ENCODE assay signal across 8 cellular contexts in the genomic region with DNA sequence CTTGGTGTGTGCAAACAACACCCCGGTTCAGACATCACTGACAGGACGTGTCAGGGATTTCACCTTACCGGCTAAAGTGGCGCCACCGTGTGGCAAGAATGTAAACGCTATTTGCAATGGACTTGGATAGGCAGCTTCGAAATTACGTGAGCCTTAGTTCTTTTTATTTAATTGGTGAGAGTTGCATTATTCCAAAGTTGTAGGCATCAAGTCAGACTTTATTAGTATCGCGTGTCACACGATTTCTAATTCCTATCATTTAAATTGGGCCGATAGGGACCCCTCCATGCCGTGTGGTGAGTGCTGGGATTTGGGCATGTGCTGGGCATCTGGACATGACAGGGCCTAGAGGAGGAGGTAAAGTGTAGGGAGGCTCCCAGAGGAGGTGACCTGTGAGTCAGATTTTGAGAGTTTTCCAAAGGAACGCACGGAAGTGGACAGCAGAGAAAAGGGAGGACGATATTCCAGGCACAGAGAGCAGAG. TPM values are rescaled to one million over a fixed set of nuclear protein-coding genes. Genes with fewer than 3 reads are reported as not detected.
DNase-seq lines count a peak whose midpoint lies in the region; ATAC-seq, FAIRE-seq and TF ChIP-seq lines count a peak whose summit lies in the region.

No MANE protein-coding gene starts in this region.

- H3K4me2 ChIP-seq in keratinocyte (ENCODE audit: control insufficient read depth, extremely low read depth, insufficient read depth, low read depth, low read length): no peak overlapping the region

- H3K4me1 Mint-ChIP-seq in WTC11: no peaks in the 10 kb centered on the region

- H3K27ac ChIP-seq in keratinocyte (ENCODE audit: control insufficient read depth, insufficient read depth, low read length): no peak overlapping the region

- no peaks in the 10 kb centered on the region for H3K9me3 Mint-ChIP-seq in WTC11

- no peaks in the 10 kb centered on the region for H3K9me3 ChIP-seq in keratinocyte (ENCODE audit: control insufficient read depth, low read depth, low read length)

- no peak overlapping the region for H2AFZ ChIP-seq in keratinocyte (ENCODE audit: control insufficient read depth, low read length)

- H3K9ac ChIP-seq in keratinocyte (ENCODE audit: control insufficient read depth, extremely low read depth, insufficient read depth, low read length): no peak overlapping the region

- H3K79me2 ChIP-seq in keratinocyte (ENCODE audit: control insufficient read depth, insufficient read depth, low read length): no peaks in the 10 kb centered on the region

- no peaks in the 10 kb centered on the region for H3K36me3 Mint-ChIP-seq in WTC11

- FAIRE-seq in keratinocyte (lab: Jason Lieb, UNC): peak; percentile 81

- H3K36me3 ChIP-seq in keratinocyte (ENCODE audit: control insufficient read depth in 2 of 2, extremely low read depth in 1 of 2, insufficient read depth in 2 of 2, low read length in 2 of 2): no peaks in the 10 kb centered on the region

- peaks cover 16% of the 10 kb centered on the region; the same call in 1 of the 2 replicates for H3K27me3 Mint-ChIP-seq in WTC11 (ENCODE audit: low read depth)

- in situ Hi-C loops in GM13976 (cut with MboI; ENCODE audit: low sequenced_read_pairs, unreplicated experiment): loop anchor here (25.0 kb wide), 2 partner anchors 270 to 470 kb away; partner anchors contain the start of gene ECHDC2

- CTCF ChIA-PET in WTC11 (lab: Charles Lee): interaction anchor here (0.6 to 2.7 kb wide), 40 partner anchors 8 to 596 kb away, joined by 3 to 17 read pairs (median 4); partner anchors contain the start of genes ECHDC2 and ZYG11A

- ATAC-seq in WTC11 (peak; percentile 79), GM19463 (IDR thresholded peaks at IDR 0.05; ENCODE audit: unreplicated experiment) (no peak)

- H3K4me1 ChIP-seq in keratinocyte (ENCODE audit: control insufficient read depth, extremely low read depth, insufficient read depth, low read length): no peaks in the 10 kb centered on the region

- POLR2A ChIA-PET in WTC11 (lab: Charles Lee): no interaction called here

- TF ChIP-seq CTCF in GM13976 (IDR thresholded peaks at IDR 0.05; ENCODE audit: borderline replicate concordance, control extremely low read depth, extremely low read depth, insufficient read depth, missing control alignments): peak; percentile 72
- peak; percentile 93 for TF ChIP-seq CTCF in WTC11 (IDR thresholded peaks at IDR 0.05)
- peak; percentile 73 for TF ChIP-seq CTCF in cardiac fibroblast (IDR thresholded peaks at IDR 0.05; ENCODE audit: low read depth, low read length)
- TF ChIP-seq CTCF in keratinocyte (optimal IDR thresholded peaks at IDR 0.05 in 1 of 3, IDR thresholded peaks at IDR 0.05 in 1 of 3, conservative IDR thresholded peaks at IDR 0.05 in 1 of 3; ENCODE audit: extremely low read depth in 1 of 3, insufficient read depth in 2 of 3, low read length in 3 of 3): peak; percentile 72 to 93 (median 82)

- dilution Hi-C loops in keratinocyte (cut with MboI; ENCODE audit: extremely low pct_ligation_motif_present, low sequenced_read_pairs): no loop called here

- H3K9me1 ChIP-seq in keratinocyte (ENCODE audit: control insufficient read depth, extremely low read depth, insufficient read depth, low read length): no peaks in the 10 kb centered on the region

- H3K4me3 ChIP-seq in cardiac fibroblast (replicated peaks in 1 of 2; ENCODE audit: low read depth in 2 of 2, low read length in 2 of 2) (no peak overlapping the region), keratinocyte (ENCODE audit: control insufficient read depth in 2 of 3, extremely low read depth in 1 of 3, insufficient read depth in 2 of 3, low read depth in 1 of 3, low read length in 3 of 3) (no peak overlapping the region)

- no peak overlapping the region for H3K27ac Mint-ChIP-seq in WTC11

- H4K20me1 ChIP-seq in keratinocyte (ENCODE audit: control insufficient read depth, extremely low read depth, insufficient read depth, low read length): no peaks in the 10 kb centered on the region

- H3K27me3 ChIP-seq in keratinocyte (ENCODE audit: control insufficient read depth, extremely low read depth, insufficient read depth, low read length): peaks cover 3% of the 10 kb centered on the region

- DNase-seq in 8988T: peak; percentile 37
- peak; percentile 79 for DNase-seq in GM13976 (ENCODE audit: low spot score)
- DNase-seq in NCI-H2107 (lab: John Stamatoyannopoulos, UW): peak; percentile 72
- peak; percentile 90 for DNase-seq in WTC11 (ENCODE audit: low spot score)
- DNase-seq in cardiac fibroblast (ENCODE audit: low read depth in 2 of 2): peak; percentile 87 to 90
- peak; percentile 40 for DNase-seq in keratinocyte (ENCODE audit: low read depth, low spot score)
- peak; percentile 68 to 75 for DNase-seq in stimulated activated CD4-positive, alpha-beta T cell treated with anti-CD3 and anti-CD28 coated beads, Interleukin-1b, Interleukin-23, amount 100 ng/mL, for 4 hours (ENCODE audit: low read depth in 2 of 2)

- H3K4me3 Mint-ChIP-seq in WTC11: no peak overlapping the region

TF ChIP-seq in WTC11, 78 proteins besides CTCF, POLR2A, EP300 and RAD21:
- TF ChIP-seq ZSCAN18 (CRISPR knock-in tag; IDR thresholded peaks at IDR 0.05) (no peak), GABPB1 (CRISPR knock-in tag; IDR thresholded peaks at IDR 0.05) (peak; percentile 48; the same call in 1 of the 2 replicates), TCF7 (CRISPR knock-in tag; IDR thresholded peaks at IDR 0.05; ENCODE audit: low read depth) (no peak), ESRRA (CRISPR knock-in tag; IDR thresholded peaks at IDR 0.05; ENCODE audit: borderline replicate concordance) (no peak), TEAD4 (CRISPR knock-in tag; IDR thresholded peaks at IDR 0.05) (peak; percentile 96), TEAD1 (CRISPR knock-in tag; IDR thresholded peaks at IDR 0.05) (peak; percentile 99; the same call in 1 of the 2 replicates)

RNA-seq across cellular contexts. Expression of gene CPT2, which starts 14.5 kb away (rescaled TPM):
- 30.3 to 33.7 TPM (median 31.8 TPM) in 3 replicates for total RNA-seq in WTC11 (2021)
- 13.8 to 21.6 TPM (median 16.6 TPM) in 3 replicates for polyA plus RNA-seq in keratinocyte
- polyA plus RNA-seq in keratinocyte (2011; ENCODE audit: low read depth): 10.4 TPM
- polyA plus RNA-seq in keratinocyte (2011; cell fraction: cytosol; rRNA removed): 12.3 and 15.2 TPM in 2 replicates
- 20.5 and 24.3 TPM in 2 replicates for polyA plus RNA-seq in keratinocyte (2011; cell fraction: nucleus; rRNA removed)
- polyA plus RNA-seq in keratinocyte (2012; ENCODE audit: low replicate concordance): 11.8 and 12.7 TPM in 2 replicates
- 7.8 to 14.1 TPM (median 14.1 TPM) in 3 replicates for polyA minus RNA-seq in keratinocyte
- 9.4 TPM for polyA minus RNA-seq in keratinocyte (2011; cell fraction: cytosol; rRNA and poly(A)+ RNA removed)
- 12.0 and 15.6 TPM in 2 replicates for polyA minus RNA-seq in keratinocyte (2011; cell fraction: nucleus; rRNA and poly(A)+ RNA removed)

RNA-seq across cellular contexts. Expression of gene CZIB, which starts 38.3 kb away (rescaled TPM):
- 41.6 to 48.6 TPM (median 47.6 TPM) in 3 replicates for total RNA-seq in WTC11 (2021)
- 41.9 to 52.6 TPM (median 48.8 TPM) in 3 replicates for polyA plus RNA-seq in keratinocyte
- polyA plus RNA-seq in keratinocyte (2011; ENCODE audit: low read depth): 17.4 TPM
- polyA plus RNA-seq in keratinocyte (2011; cell fraction: cytosol; rRNA removed): 34.0 and 42.7 TPM in 2 replicates
- polyA plus RNA-seq in keratinocyte (2011; cell fraction: nucleus; rRNA removed): 40.3 and 44.7 TPM in 2 replicates
- polyA plus RNA-seq in keratinocyte (2012; ENCODE audit: low replicate concordance): 34.0 and 34.1 TPM in 2 replicates
- polyA minus RNA-seq in keratinocyte: 14.6 to 17.2 TPM (median 17.0 TPM) in 3 replicates
- polyA minus RNA-seq in keratinocyte (2011; cell fraction: cytosol; rRNA and poly(A)+ RNA removed): 11.9 TPM
- polyA minus RNA-seq in keratinocyte (2011; cell fraction: nucleus; rRNA and poly(A)+ RNA removed): 6.1 and 12.9 TPM in 2 replicates

RNA-seq across cellular contexts. Expression of gene SLC1A7, which starts 39.7 kb away (rescaled TPM):
- total RNA-seq in WTC11 (2021): 0.07 to 0.14 TPM in 2 of 3 replicates, not detected in the other
- not detected in 3 replicates for polyA plus RNA-seq in keratinocyte
- not detected for polyA plus RNA-seq in keratinocyte (2011; ENCODE audit: low read depth)
- polyA plus RNA-seq in keratinocyte (2011; cell fraction: cytosol; rRNA removed): not detected in 2 replicates
- not detected in 2 replicates for polyA plus RNA-seq in keratinocyte (2011; cell fraction: nucleus; rRNA removed)
- not detected in 2 replicates for polyA plus RNA-seq in keratinocyte (2012; ENCODE audit: low replicate concordance)
- not detected in 3 replicates for polyA minus RNA-seq in keratinocyte
- polyA minus RNA-seq in keratinocyte (2011; cell fraction: cytosol; rRNA and poly(A)+ RNA removed): not detected
- polyA minus RNA-seq in keratinocyte (2011; cell fraction: nucleus; rRNA and poly(A)+ RNA removed): not detected in 2 replicates

RNA-seq across cellular contexts. Expression of gene MAGOH, which starts 56.2 kb away (rescaled TPM):
- total RNA-seq in WTC11 (2021): 57.8 to 58.4 TPM (median 57.9 TPM) in 3 replicates
- 26.7 to 104 TPM (median 44.5 TPM) in 3 replicates for polyA plus RNA-seq in keratinocyte
- 35.4 TPM for polyA plus RNA-seq in keratinocyte (2011; ENCODE audit: low read depth)
- polyA plus RNA-seq in keratinocyte (2011; cell fraction: cytosol; rRNA removed): 18.7 and 27.4 TPM in 2 replicates
- 10.3 and 23.9 TPM in 2 replicates for polyA plus RNA-seq in keratinocyte (2011; cell fraction: nucleus; rRNA removed)
- 53.5 and 92.0 TPM in 2 replicates for polyA plus RNA-seq in keratinocyte (2012; ENCODE audit: low replicate concordance)
- 4.3 to 22.5 TPM (median 15.2 TPM) in 3 replicates for polyA minus RNA-seq in keratinocyte
- 7.1 TPM for polyA minus RNA-seq in keratinocyte (2011; cell fraction: cytosol; rRNA and poly(A)+ RNA removed)
- 4.4 and 11.8 TPM in 2 replicates for polyA minus RNA-seq in keratinocyte (2011; cell fraction: nucleus; rRNA and poly(A)+ RNA removed)

Comparison
In these comparisons a context has a peak if more than half of its experiments do, and no peak if none do; other contexts are left out.
1. DNase-seq: peak in every context shown above with its lines; median percentile 90 in WTC11; 88 in cardiac fibroblast; 79 in GM13976; 72 in NCI-H2107; 72 in stimulated activated CD4-positive, alpha-beta T cell treated with anti-CD3 and anti-CD28 coated beads, Interleukin-1b, Interleukin-23, amount 100 ng/mL, for 4 hours; 40 in keratinocyte; 37 in 8988T.